9 cellular contexts compared by ENCODE assay signal in the genomic region with DNA sequence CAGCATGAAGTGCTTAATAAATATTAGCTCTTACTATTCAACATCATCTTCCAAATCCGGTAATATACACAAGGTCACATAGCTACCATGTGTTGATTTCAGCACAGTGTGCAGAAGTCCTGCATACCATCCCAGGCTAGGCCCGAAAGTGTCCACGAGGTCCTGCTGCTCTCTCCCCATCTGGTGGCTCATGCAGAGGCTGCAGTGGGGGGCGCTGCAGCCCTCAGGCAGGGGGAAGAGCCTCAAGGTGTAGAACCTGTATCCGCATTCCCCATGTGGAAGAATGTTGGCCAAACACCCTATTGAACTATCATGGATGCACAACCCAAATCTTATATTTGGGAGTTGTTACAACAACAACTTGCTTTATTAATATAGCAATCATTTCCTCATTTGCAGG.
"Had no signal": no experiment of that assay in that cellular context is flagged by ENCODE, and none has a peak within 500 bp of the region (broad histone marks: within the 10 kb centered on the region; RNA-seq: fewer than 3 reads in every experiment).

No MANE protein-coding gene starts in this region.

- H3K4me3 ChIP-seq: GM23248, HAP-1 had no signal

- ATAC-seq: HCT116, HepG2 had no signal

- H3K4me1 Mint-ChIP-seq: IgD-negative memory B cell had no signal

- H3K9me3 ChIP-seq: HAP-1 had no signal

- H3K4me1 ChIP-seq: HAP-1 had no signal

- H2AFZ ChIP-seq: GM23248 had no signal

- H3K27ac ChIP-seq: GM23248, HL-60, KMS-11 had no signal

- H3K27me3 Mint-ChIP-seq: IgD-negative memory B cell had no signal

- H3K4me2 ChIP-seq: KMS-11 had no signal

- FAIRE-seq: HepG2 had no signal

- DNase-seq: GM23248, HFFc6, KBM-7 had no signal

- H3K4me3 Mint-ChIP-seq: HFFc6, IgD-negative memory B cell had no signal

- H3K36me3 Mint-ChIP-seq: IgD-negative memory B cell had no signal

- H3K27ac Mint-ChIP-seq: HFFc6, IgD-negative memory B cell had no signal

- H3K9ac ChIP-seq: GM23248, KMS-11 had no signal

- H3K36me3 ChIP-seq: HAP-1 had no signal
